8 cellular contexts compared by ENCODE assay signal in genomic region chr17:45247429-45248131, GRCh38. TPM values are rescaled to one million over a fixed set of nuclear protein-coding genes. Genes with fewer than 3 reads are reported as not detected.
DNase-seq lines count a peak whose midpoint lies in the region; ATAC-seq lines count a peak whose summit lies in the region.

No MANE protein-coding gene starts in this region.

- no peaks in the 10 kb centered on the region for H3K27me3 Mint-ChIP-seq in effector memory CD8-positive, alpha-beta T cell

- peak overlapping the region; percentile 88 to 89 for H3K4me3 Mint-ChIP-seq in effector memory CD8-positive, alpha-beta T cell

- H3K4me1 ChIP-seq in BLaER1, result peaks cover 38% of the 10 kb centered on the region
- peaks cover 6% of the 10 kb centered on the region for H3K4me1 ChIP-seq in mesodermal cell (ENCODE audit: control insufficient read depth, insufficient read depth, low read length, poor library complexity, severe bottlenecking)

- peak overlapping the region; percentile 97 for H3K4me2 ChIP-seq in BLaER1

- H4K20me1 ChIP-seq in BLaER1, result peaks cover 24% of the 10 kb centered on the region; the same call in 1 of the 2 replicates

- WGBS in mesodermal cell (ENCODE audit: insufficient coverage in 2 of 2), 2 experiments, result 0% methylated on average over 43 to 45 of the region's 61 CpGs

- peaks cover 34 to 35% of the 10 kb centered on the region in 2 donors for H3K4me1 Mint-ChIP-seq in effector memory CD8-positive, alpha-beta T cell (ENCODE audit: low read depth in 2 of 2)

- peak overlapping the region; percentile 87 for H3K27ac ChIP-seq in BLaER1
- H3K27ac ChIP-seq in mesodermal cell (ENCODE audit: low read depth, low read length, severe bottlenecking), result peak overlapping the region; percentile 74

- DNase-seq in NCI-H82 (lab: John Stamatoyannopoulos, UW), result peak; percentile 99
- peak; percentile 92 to 95 for DNase-seq in activated CD8-positive, alpha-beta memory T cell treated with anti-CD3 and anti-CD28 coated beads for 1 hour (ENCODE audit: extremely low read depth in 1 of 2, low read depth in 1 of 2)
- peak; percentile 96 for DNase-seq in effector memory CD8-positive, alpha-beta T cell
- DNase-seq in stimulated activated CD8-positive, alpha-beta memory T cell treated with anti-CD3 and anti-CD28 coated beads, Interleukin-2, amount 100 ng/mL, for 48 hours (ENCODE audit: low read depth in 2 of 2), result peak; percentile 98

- H3K9ac ChIP-seq in BLaER1, result peak overlapping the region; percentile 86

- no peaks in the 10 kb centered on the region for H3K9me3 Mint-ChIP-seq in effector memory CD8-positive, alpha-beta T cell

- peak; percentile 78 for ATAC-seq in GM19372 (IDR thresholded peaks at IDR 0.05; ENCODE audit: low read depth, unreplicated experiment)
- peak; percentile 32 for ATAC-seq in HG03469 (IDR thresholded peaks at IDR 0.05; ENCODE audit: unreplicated experiment)
- ATAC-seq in effector memory CD8-positive, alpha-beta T cell (replicated peaks), result peak; percentile 78

- H3K27me3 ChIP-seq in BLaER1, result no peaks in the 10 kb centered on the region

- H3K9me3 ChIP-seq in BLaER1, result 0 out of 2 replicates have a peak, but pooled peaks cover 6% of the 10 kb centered on the region
- H3K9me3 ChIP-seq in mesodermal cell (ENCODE audit: control insufficient read depth, low read length), result no peaks in the 10 kb centered on the region

- H3K36me3 ChIP-seq in BLaER1 (peaks cover 63% of the 10 kb centered on the region), mesodermal cell (ENCODE audit: control insufficient read depth, insufficient read depth, low read length) (no peaks in the 10 kb centered on the region)

- H3K27ac Mint-ChIP-seq in effector memory CD8-positive, alpha-beta T cell, result peak overlapping the region; percentile 98 to 99

- peaks cover 71% of the 10 kb centered on the region for H3K36me3 Mint-ChIP-seq in effector memory CD8-positive, alpha-beta T cell (ENCODE audit: insufficient read depth)

- H3K4me3 ChIP-seq in BLaER1 (peak overlapping the region; percentile 86), mesodermal cell (ENCODE audit: extremely low read depth, insufficient read depth, low read length, poor library complexity, severe bottlenecking) (peak overlapping the region; percentile 58)

RNA-seq across cellular contexts. Expression of gene SPATA32, which starts 14.3 kb away (rescaled TPM):
- polyA plus RNA-seq in mesodermal cell (2013, experiment 1 of 2), result not detected
- not detected for polyA plus RNA-seq in mesodermal cell (2013, experiment 2 of 2)

RNA-seq across cellular contexts. Expression of gene FMNL1, which starts 25.9 kb away (rescaled TPM):
- polyA plus RNA-seq in mesodermal cell (2013, experiment 1 of 2), result 5.7 TPM
- 3.1 TPM for polyA plus RNA-seq in mesodermal cell (2013, experiment 2 of 2)

Comparison
In these comparisons a context has a peak if more than half of its experiments do, and no peak if none do; other contexts are left out.
1. Peak in every context shown above with its lines: DNase-seq, ATAC-seq, H3K4me3 ChIP-seq and H3K27ac ChIP-seq.